8 cellular contexts compared by ENCODE assay signal in genomic region chr7:101290177-101291037, GRCh38. TPM values are rescaled to one million over a fixed set of nuclear protein-coding genes. Genes with fewer than 3 reads are reported as not detected.
DNase-seq lines count a peak whose midpoint lies in the region; ATAC-seq, FAIRE-seq and TF ChIP-seq lines count a peak whose summit lies in the region.
"Not testable (repeated sequence)": the region's sequence is repeated elsewhere in the genome, so short reads cannot be mapped to it uniquely, and the experiment has no call there.

No MANE protein-coding gene starts in this region.

- not testable (repeated sequence) for H3K4me3 ChIP-seq in K562; hepatocyte; trophoblast cell (ENCODE audit: low read depth, low read length)

- CTCF ChIA-PET in K562 (lab: Yijun Ruan, JAX; ENCODE audit: low intra/inter-chr PET ratio): interaction anchor here (0.6 to 1.4 kb wide), 7 partner anchors 120 to 395 kb away, joined by 3 to 15 read pairs (median 3); no protein-coding TSS in a partner anchor

- H3K9me2 ChIP-seq in hepatocyte (replicated peaks; ENCODE audit: insufficient read depth): not testable (repeated sequence)

- POLR2A ChIA-PET in K562 (lab: Yijun Ruan, JAX): interaction anchor here (0.7 to 1.3 kb wide), 5 partner anchors 11 to 146 kb away, joined by 3 to 5 read pairs (median 3); partner anchors contain the start of gene ZNHIT1

- ATAC-seq in K562: peak; percentile 93
- ATAC-seq in stimulated activated naive CD8-positive, alpha-beta T cell treated with anti-CD3 and anti-CD28 coated beads, Interleukin-15, amount 100 ng/mL, for 72 hours: peak; percentile 62

- WGBS in K562 (ENCODE audit: insufficient coverage, low coverage, missing lambda C conversion rate): 7% methylated on average over 15 of the region's 18 CpGs
- 32% methylated on average over 18 of the region's 18 CpGs for WGBS in hepatocyte (ENCODE audit: low lambda C conversion rate, missing lambda C conversion rate)
- WGBS in trophoblast cell (ENCODE audit: extremely low coverage, insufficient coverage, insufficient read length): no CpG with 5 or more reads among the region's 18 CpGs

- H2BK120ac ChIP-seq in trophoblast cell (ENCODE audit: insufficient read depth, low read length, poor library complexity): not testable (repeated sequence)

- not testable (repeated sequence) for H3K36me3 Mint-ChIP-seq in activated CD4-positive, alpha-beta T cell treated with anti-CD3 and anti-CD28 coated beads, Interleukin-2, amount 10 ng/mL, durations not matched to agents 24 days and 14 days (ENCODE audit: low read depth)

- H2BK12ac ChIP-seq in trophoblast cell (ENCODE audit: low read length): not testable (repeated sequence)

- peaks cover 27% of the 10 kb centered on the region for H3K27me3 Mint-ChIP-seq in activated CD4-positive, alpha-beta T cell treated with anti-CD3 and anti-CD28 coated beads, Interleukin-2, amount 10 ng/mL, durations not matched to agents 24 days and 14 days
- H3K27me3 Mint-ChIP-seq in stimulated activated naive CD8-positive, alpha-beta T cell treated with anti-CD3 and anti-CD28 coated beads, Interleukin-15, amount 100 ng/mL, for 72 hours: peaks cover 48% of the 10 kb centered on the region

- H3K79me1 ChIP-seq in trophoblast cell (ENCODE audit: low read length): not testable (repeated sequence)

- H4K8ac ChIP-seq in trophoblast cell (ENCODE audit: low read depth, low read length): not testable (repeated sequence)

- not testable (repeated sequence) for TF ChIP-seq EP300 in K562 (IDR thresholded peaks at IDR 0.05; ENCODE audit: low read length)

- peaks cover 14% of the 10 kb centered on the region for H3K4me1 Mint-ChIP-seq in activated CD4-positive, alpha-beta T cell treated with anti-CD3 and anti-CD28 coated beads, Interleukin-2, amount 10 ng/mL, durations not matched to agents 24 days and 14 days
- H3K4me1 Mint-ChIP-seq in stimulated activated naive CD8-positive, alpha-beta T cell treated with anti-CD3 and anti-CD28 coated beads, Interleukin-15, amount 100 ng/mL, for 72 hours: peaks cover 26% of the 10 kb centered on the region

- H3K27me3 ChIP-seq in K562 (ENCODE audit: control insufficient read depth in 2 of 2, insufficient read depth in 2 of 2, low read length in 2 of 2): peaks cover 2 to 52% of the 10 kb centered on the region in 2 experiments; a peak in 4 of 5 replicates
- H3K27me3 ChIP-seq in hepatocyte: peaks cover 37% of the 10 kb centered on the region
- peaks cover 16% of the 10 kb centered on the region for H3K27me3 ChIP-seq in trophoblast cell (ENCODE audit: insufficient read depth, low read length)

- TF ChIP-seq CTCF in K562 (IDR thresholded peaks at IDR 0.05 in 2 of 3, conservative IDR thresholded peaks at IDR 0.05 in 1 of 3; ENCODE audit: insufficient read depth in 2 of 3, low read depth in 1 of 3, low read length in 3 of 3): peak; percentile 60 to 81 (median 65)
- peak; percentile 81 for TF ChIP-seq CTCF in hepatocyte (IDR thresholded peaks at IDR 0.05; ENCODE audit: poor library complexity)

- H3K4me3 Mint-ChIP-seq in activated CD4-positive, alpha-beta T cell treated with anti-CD3 and anti-CD28 coated beads, Interleukin-2, amount 10 ng/mL, durations not matched to agents 24 days and 14 days; stimulated activated naive CD8-positive, alpha-beta T cell treated with anti-CD3 and anti-CD28 coated beads, Interleukin-15, amount 100 ng/mL, for 72 hours: not testable (repeated sequence)

- H2AFZ ChIP-seq in K562 (ENCODE audit: low read depth, low read length); hepatocyte; trophoblast cell (ENCODE audit: insufficient read depth, low read length, poor library complexity): not testable (repeated sequence)

- H3K9ac ChIP-seq in K562 (ENCODE audit: insufficient read depth in 1 of 2, low read depth in 2 of 2, low read length in 2 of 2); trophoblast cell (ENCODE audit: low read length): not testable (repeated sequence)

- H3K79me2 ChIP-seq in K562 (ENCODE audit: control insufficient read depth, insufficient read depth, low read length); hepatocyte; trophoblast cell (ENCODE audit: control insufficient read depth, insufficient read depth, low read length, poor library complexity): not testable (repeated sequence)

- H3K9me3 Mint-ChIP-seq in activated CD4-positive, alpha-beta T cell treated with anti-CD3 and anti-CD28 coated beads, Interleukin-2, amount 10 ng/mL, durations not matched to agents 24 days and 14 days; stimulated activated naive CD8-positive, alpha-beta T cell treated with anti-CD3 and anti-CD28 coated beads, Interleukin-15, amount 100 ng/mL, for 72 hours: not testable (repeated sequence)

- not testable (repeated sequence) for H4K20me1 ChIP-seq in K562 (replicated peaks; ENCODE audit: control insufficient read depth, insufficient read depth, low read length); hepatocyte (ENCODE audit: insufficient read depth, poor library complexity, severe bottlenecking)

- DNase-seq in DMS153 treated with DMSO at 0.1 percent for 48 hours (lab: John Stamatoyannopoulos, UW; ENCODE audit: unreplicated experiment): peak; percentile 13
- DNase-seq in HT1080 (ENCODE audit: low read depth): peak; percentile 44
- DNase-seq in NCI-H82 treated with DMSO at 0.1 percent for 48 hours (lab: John Stamatoyannopoulos, UW; ENCODE audit: unreplicated experiment): peak; percentile 7
- DNase-seq in activated CD4-positive, alpha-beta T cell treated with anti-CD3 and anti-CD28 coated beads, Interleukin-2, amount 10 ng/mL, durations not matched to agents 24 days and 14 days: peak; percentile 88
- peak in 1 of 4 experiments; percentile 60 for DNase-seq in K562 (ENCODE audit: extremely low read depth in 1 of 4, low spot score in 3 of 4)
- peak; percentile 60 for DNase-seq in hepatocyte (ENCODE audit: low spot score)
- peak; percentile 19 to 59 for DNase-seq in trophoblast cell
- DNase-seq in stimulated activated naive CD8-positive, alpha-beta T cell treated with anti-CD3 and anti-CD28 coated beads, Interleukin-15, amount 100 ng/mL, for 72 hours: peak; percentile 46 to 52

- intact Hi-C loops in activated CD4-positive, alpha-beta T cell treated with anti-CD3 and anti-CD28 coated beads, Interleukin-2, amount 10 ng/mL, durations not matched to agents 24 days and 14 days (cut with micrococcal nuclease): not testable (repeated sequence)
- intact Hi-C loops in K562 (cut with micrococcal nuclease): loop anchor here (1.0 to 5.0 kb wide), 2 partner anchors 146 to 217 kb away; no protein-coding TSS in a partner anchor

- H2BK5ac ChIP-seq in trophoblast cell (ENCODE audit: low read depth, low read length, poor library complexity): not testable (repeated sequence)

- not testable (repeated sequence) for H3K4me2 ChIP-seq in K562 (ENCODE audit: insufficient read depth, low read length); trophoblast cell (ENCODE audit: low read length)
- peak overlapping the region; percentile 37 for H3K4me2 ChIP-seq in hepatocyte

- H2AK5ac ChIP-seq in trophoblast cell (ENCODE audit: low read length): not testable (repeated sequence)

- H3K27ac ChIP-seq in K562 (ENCODE audit: extremely low read depth, low read depth, low read length); hepatocyte; trophoblast cell (ENCODE audit: low read depth, low read length): not testable (repeated sequence)

- H3K9me1 ChIP-seq in K562 (ENCODE audit: control insufficient read depth, insufficient read depth, low read length): not testable (repeated sequence)

- not testable (repeated sequence) for TF ChIP-seq POLR2A in K562 (conservative IDR thresholded peaks at IDR 0.05)

- H3K23ac ChIP-seq in trophoblast cell (ENCODE audit: low read length): not testable (repeated sequence)

- BruUV-seq in K562 (replicated peaks; lab: Mats Ljungman, UMichigan): not testable (repeated sequence)

- H3K18ac ChIP-seq in trophoblast cell (ENCODE audit: low read length): not testable (repeated sequence)

- in situ Hi-C loops in K562 (cut with MboI): loop anchor here (25.0 kb wide), 1 partner anchor 378 kb away; no protein-coding TSS in a partner anchor

- H4K12ac ChIP-seq in trophoblast cell (ENCODE audit: low read depth, low read length): not testable (repeated sequence)

- peak in 1 of 2 experiments; percentile 43; a peak in 2 of 4 replicates for TF ChIP-seq RAD21 in K562 (CRISPR knock-in tag; conservative IDR thresholded peaks at IDR 0.05 in 1 of 2, IDR thresholded peaks at IDR 0.05 in 1 of 2)

- H3K36me3 ChIP-seq in K562 (ENCODE audit: control insufficient read depth, insufficient read depth, low read length); hepatocyte (replicated peaks; ENCODE audit: insufficient read depth, low read depth); trophoblast cell (ENCODE audit: control insufficient read depth in 1 of 2, insufficient read depth in 2 of 2, low read length in 2 of 2): not testable (repeated sequence)

- FAIRE-seq in K562 (lab: Jason Lieb, UNC): peak; percentile 97

- H3K4me1 ChIP-seq in K562 (replicated peaks in 1 of 2; ENCODE audit: control insufficient read depth in 2 of 2, insufficient read depth in 2 of 2, low read length in 2 of 2); hepatocyte (ENCODE audit: insufficient read depth); trophoblast cell (ENCODE audit: control insufficient read depth in 1 of 2, insufficient read depth in 2 of 2, low read length in 2 of 2): not testable (repeated sequence)

- not testable (repeated sequence) for H3K27ac Mint-ChIP-seq in activated CD4-positive, alpha-beta T cell treated with anti-CD3 and anti-CD28 coated beads, Interleukin-2, amount 10 ng/mL, durations not matched to agents 24 days and 14 days
- H3K27ac Mint-ChIP-seq in stimulated activated naive CD8-positive, alpha-beta T cell treated with anti-CD3 and anti-CD28 coated beads, Interleukin-15, amount 100 ng/mL, for 72 hours: peak overlapping the region in 1 of 2 donors; percentile 19

- not testable (repeated sequence) for H4K91ac ChIP-seq in trophoblast cell (ENCODE audit: low read depth, low read length)

- not testable (repeated sequence) for H3K9me3 ChIP-seq in K562 (replicated peaks; ENCODE audit: control insufficient read depth, insufficient read depth, low read depth, low read length); hepatocyte (ENCODE audit: low read depth); trophoblast cell (ENCODE audit: insufficient read depth, low read depth, low read length)

- H3K14ac ChIP-seq in trophoblast cell (ENCODE audit: low read length): not testable (repeated sequence)

- not testable (repeated sequence) for H3K4ac ChIP-seq in trophoblast cell (ENCODE audit: low read depth, low read length)

RNA-seq across cellular contexts. Expression of gene IFT22, which starts 31.2 kb away (rescaled TPM):
- total RNA-seq in HT1080 (2014; rRNA removed; shearing (Covaris generic)): 19.6 and 23.8 TPM in 2 replicates
- 18.8 and 19.5 TPM in 2 replicates for polyA plus RNA-seq in HT1080 (2015; cell fraction: cytosol; rRNA removed)
- polyA plus RNA-seq in HT1080 (2015; cell fraction: nucleus; rRNA removed): 5.3 and 11.4 TPM in 2 replicates
- 5.9 and 6.6 TPM in 2 replicates for total RNA-seq in activated CD4-positive, alpha-beta T cell treated with anti-CD3 and anti-CD28 coated beads, Interleukin-2, amount 10 ng/mL, durations not matched to agents 24 days and 14 days
- total RNA-seq in K562 (2011; cell fraction: chromatin; rRNA removed; ENCODE audit: low replicate concordance): 2.7 and 7.0 TPM in 2 replicates
- 4.2 and 5.5 TPM in 2 replicates for total RNA-seq in K562 (2011; cell fraction: nucleolus; rRNA removed)
- 4.1 and 5.3 TPM in 2 replicates for total RNA-seq in K562 (2011; cell fraction: nucleoplasm; rRNA removed)
- total RNA-seq in K562 (2014; rRNA removed): 6.3 and 6.7 TPM in 2 replicates
- 7.0 and 7.3 TPM in 2 replicates for total RNA-seq in K562 (2014; rRNA removed; fragmentation: Illumina TruSeq; extraction: Trizol)
- 7.1 and 7.7 TPM in 2 replicates for total RNA-seq in K562 (2015; rRNA removed; fragmentation: Illumina TruSeq; extraction: Trizol)
- total RNA-seq in K562 (2021): 6.3 and 6.6 TPM in 2 replicates
- 3.3 and 10.1 TPM in 2 replicates for polyA plus RNA-seq in K562 (2011; rRNA removed)
- 2.8 and 6.7 TPM in 2 replicates for polyA plus RNA-seq in K562 (2011; cell fraction: cytosol; rRNA removed)
- polyA plus RNA-seq in K562 (2011; cell fraction: nucleus; rRNA removed): 1.5 and 3.9 TPM in 2 replicates
- 10.8 and 14.6 TPM in 2 replicates for polyA plus RNA-seq in K562 (2012)
- polyA plus RNA-seq in K562 (2014; fragmentation: Illumina TruSeq; extraction: Trizol): 10.1 and 12.1 TPM in 2 replicates
- 10 to 100 TPM; 17.7 to 18.2 TPM for polyA plus RNA-seq in K562 (2014; fragmentation: Nextera tagmentation; extraction: Ambion mirVana)
- polyA plus RNA-seq in K562 (2014; rRNA removed): 7.2 and 9.6 TPM in 2 replicates
- polyA minus RNA-seq in K562 (2011; rRNA and poly(A)+ RNA removed): 2.7 and 8.5 TPM in 2 replicates
- polyA minus RNA-seq in K562 (2011; cell fraction: cytosol; rRNA and poly(A)+ RNA removed): 3.2 TPM in 1 of 2 replicates, not detected in the other
- polyA minus RNA-seq in K562 (2011; cell fraction: nucleus; rRNA and poly(A)+ RNA removed): 1.2 and 1.9 TPM in 2 replicates
- total RNA-seq in hepatocyte: 24.2 and 30.5 TPM in 2 replicates
- 29.8 and 42.2 TPM in 2 replicates for polyA plus RNA-seq in hepatocyte
- polyA plus RNA-seq in trophoblast cell (2013): 24.4 and 26.1 TPM in 2 replicates

RNA-seq across cellular contexts. Expression of gene FIS1, which starts 45.5 kb away (rescaled TPM):
- total RNA-seq in HT1080 (2014; rRNA removed; shearing (Covaris generic)): 137 and 211 TPM in 2 replicates
- polyA plus RNA-seq in HT1080 (2015; cell fraction: cytosol; rRNA removed): 152 and 178 TPM in 2 replicates
- 90.4 and 105 TPM in 2 replicates for polyA plus RNA-seq in HT1080 (2015; cell fraction: nucleus; rRNA removed)
- 127 and 136 TPM in 2 replicates for total RNA-seq in activated CD4-positive, alpha-beta T cell treated with anti-CD3 and anti-CD28 coated beads, Interleukin-2, amount 10 ng/mL, durations not matched to agents 24 days and 14 days
- total RNA-seq in K562 (2011; cell fraction: chromatin; rRNA removed; ENCODE audit: low replicate concordance): 55.7 and 148 TPM in 2 replicates
- total RNA-seq in K562 (2011; cell fraction: nucleolus; rRNA removed): 125 and 143 TPM in 2 replicates
- total RNA-seq in K562 (2011; cell fraction: nucleoplasm; rRNA removed): 76.9 and 85.1 TPM in 2 replicates
- total RNA-seq in K562 (2014; rRNA removed) (197 and 221 TPM in 2 replicates), K562 (2014; rRNA removed; fragmentation: Illumina TruSeq; extraction: Trizol) (58.7 and 95.0 TPM in 2 replicates), K562 (2015; rRNA removed; fragmentation: Illumina TruSeq; extraction: Trizol) (127 and 128 TPM in 2 replicates), K562 (2021) (144 and 145 TPM in 2 replicates), hepatocyte (131 and 150 TPM in 2 replicates)
- polyA plus RNA-seq in K562 (2011; rRNA removed) (125 and 148 TPM in 2 replicates), K562 (2014; fragmentation: Illumina TruSeq; extraction: Trizol) (151 and 157 TPM in 2 replicates), K562 (2014; fragmentation: Nextera tagmentation; extraction: Ambion mirVana) (100 to 1,000 TPM in 1 of 2 experiments, 10 to 100 TPM in 1; 86.0 to 118 TPM), K562 (2014; rRNA removed) (247 and 257 TPM in 2 replicates), hepatocyte (193 and 238 TPM in 2 replicates)
- 178 and 243 TPM in 2 replicates for polyA plus RNA-seq in K562 (2011; cell fraction: cytosol; rRNA removed)
- 96.9 and 138 TPM in 2 replicates for polyA plus RNA-seq in K562 (2011; cell fraction: nucleus; rRNA removed)
- 160 TPM in 2 replicates for polyA plus RNA-seq in K562 (2012)
- 56.1 and 82.0 TPM in 2 replicates for polyA minus RNA-seq in K562 (2011; rRNA and poly(A)+ RNA removed)
- 31.2 and 34.7 TPM in 2 replicates for polyA minus RNA-seq in K562 (2011; cell fraction: cytosol; rRNA and poly(A)+ RNA removed)
- 30.7 and 33.5 TPM in 2 replicates for polyA minus RNA-seq in K562 (2011; cell fraction: nucleus; rRNA and poly(A)+ RNA removed)
- 109 and 114 TPM in 2 replicates for polyA plus RNA-seq in trophoblast cell (2013)

RNA-seq across cellular contexts. Expression of gene CLDN15, which starts 52.8 kb away (rescaled TPM):
- total RNA-seq in HT1080 (2014; rRNA removed; shearing (Covaris generic)): 7.5 and 10.6 TPM in 2 replicates
- polyA plus RNA-seq in HT1080 (2015; cell fraction: cytosol; rRNA removed): 5.0 and 6.6 TPM in 2 replicates
- polyA plus RNA-seq in HT1080 (2015; cell fraction: nucleus; rRNA removed): 33.6 and 51.2 TPM in 2 replicates
- 19.6 and 20.7 TPM in 2 replicates for total RNA-seq in activated CD4-positive, alpha-beta T cell treated with anti-CD3 and anti-CD28 coated beads, Interleukin-2, amount 10 ng/mL, durations not matched to agents 24 days and 14 days
- 29.9 and 84.2 TPM in 2 replicates for total RNA-seq in K562 (2011; cell fraction: chromatin; rRNA removed; ENCODE audit: low replicate concordance)
- 50.8 and 63.5 TPM in 2 replicates for total RNA-seq in K562 (2011; cell fraction: nucleolus; rRNA removed)
- total RNA-seq in K562 (2011; cell fraction: nucleoplasm; rRNA removed): 43.2 and 53.5 TPM in 2 replicates
- total RNA-seq in K562 (2014; rRNA removed) (3.0 and 8.4 TPM in 2 replicates), K562 (2014; rRNA removed; fragmentation: Illumina TruSeq; extraction: Trizol) (3.0 and 4.0 TPM in 2 replicates), K562 (2015; rRNA removed; fragmentation: Illumina TruSeq; extraction: Trizol) (6.7 and 7.4 TPM in 2 replicates), K562 (2021) (10.0 and 10.6 TPM in 2 replicates), hepatocyte (11.4 and 14.3 TPM in 2 replicates)
- polyA plus RNA-seq in K562 (2011; rRNA removed) (11.6 and 16.2 TPM in 2 replicates), K562 (2014; fragmentation: Illumina TruSeq; extraction: Trizol) (10.2 and 11.1 TPM in 2 replicates), K562 (2014; fragmentation: Nextera tagmentation; extraction: Ambion mirVana) (under 1 TPM; 0.32 to 0.39 TPM), K562 (2014; rRNA removed) (14.5 and 17.9 TPM in 2 replicates), hepatocyte (25.7 and 38.8 TPM in 2 replicates)
- polyA plus RNA-seq in K562 (2011; cell fraction: cytosol; rRNA removed): 15.1 and 22.0 TPM in 2 replicates
- 57.7 and 97.2 TPM in 2 replicates for polyA plus RNA-seq in K562 (2011; cell fraction: nucleus; rRNA removed)
- 9.7 and 19.0 TPM in 2 replicates for polyA plus RNA-seq in K562 (2012)
- polyA minus RNA-seq in K562 (2011; rRNA and poly(A)+ RNA removed): 3.5 and 6.2 TPM in 2 replicates
- 1.4 and 4.0 TPM in 2 replicates for polyA minus RNA-seq in K562 (2011; cell fraction: cytosol; rRNA and poly(A)+ RNA removed)
- 13.4 and 17.1 TPM in 2 replicates for polyA minus RNA-seq in K562 (2011; cell fraction: nucleus; rRNA and poly(A)+ RNA removed)
- polyA plus RNA-seq in trophoblast cell (2013): 5.2 and 5.5 TPM in 2 replicates
